8 cellular contexts compared by ENCODE assay signal in the genomic region with DNA sequence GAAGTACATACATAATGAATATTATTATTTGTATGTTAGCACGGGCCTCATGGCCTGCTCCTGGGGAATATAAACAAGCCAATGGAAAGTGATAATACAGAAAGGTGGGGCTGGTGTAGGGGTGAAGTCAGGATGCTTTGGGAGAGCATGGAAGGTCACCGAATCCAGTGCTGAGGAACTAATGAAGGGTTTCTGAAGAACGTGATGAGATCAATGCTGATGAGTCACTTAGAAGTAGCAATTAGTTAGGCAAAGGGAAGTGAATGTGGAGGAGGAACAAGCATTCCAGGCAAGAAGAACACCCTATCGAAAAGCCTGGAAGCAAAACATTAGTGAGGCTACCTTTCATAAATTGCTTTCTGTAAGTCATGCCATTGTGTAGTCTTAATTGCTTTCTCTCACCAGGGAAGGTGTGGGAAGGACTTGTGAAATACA. TPM values are rescaled to one million over a fixed set of nuclear protein-coding genes. Genes with fewer than 3 reads are reported as not detected.
DNase-seq lines count a peak whose midpoint lies in the region; ATAC-seq and TF ChIP-seq lines count a peak whose summit lies in the region.

No MANE protein-coding gene starts in this region.

- H3K9me2 ChIP-seq in PC-3 (replicated peaks; ENCODE audit: low read length), result no peaks in the 10 kb centered on the region

- H4K20me1 ChIP-seq in PC-3 (ENCODE audit: low read length), result peaks cover 38% of the 10 kb centered on the region

- H3K9me3 ChIP-seq in PC-3 (ENCODE audit: low read length) (no peaks in the 10 kb centered on the region), endodermal cell (ENCODE audit: control insufficient read depth, low read length) (no peaks in the 10 kb centered on the region)

- H3K27me3 ChIP-seq in PC-3 (ENCODE audit: low read length) (no peaks in the 10 kb centered on the region), endodermal cell (ENCODE audit: control insufficient read depth, insufficient read depth, low read length, poor library complexity, severe bottlenecking) (no peaks in the 10 kb centered on the region)

- no peaks in the 10 kb centered on the region for H3K27me3 Mint-ChIP-seq in Calu3 (ENCODE audit: unreplicated experiment)
- no peaks in the 10 kb centered on the region for H3K27me3 Mint-ChIP-seq in endodermal cell (ENCODE audit: insufficient read depth)

- DNase-seq in Calu3 (peak; percentile 25), PC-3 (no peak), endodermal cell (no peak), omental fat pad (ENCODE audit: low spot score) (no peak), superior temporal gyrus (ENCODE audit: extremely low spot score) (no peak), midbrain (lab: John Stamatoyannopoulos, UW) (no peak)

- H3K9me3 Mint-ChIP-seq in Calu3 (ENCODE audit: low read depth, unreplicated experiment) (no peaks in the 10 kb centered on the region), endodermal cell (no peaks in the 10 kb centered on the region)

- H3K79me2 ChIP-seq in PC-3 (ENCODE audit: low read length), result peaks cover 66% of the 10 kb centered on the region

- H3K36me3 ChIP-seq in PC-3 (ENCODE audit: low read depth, low read length) (peaks cover 26% of the 10 kb centered on the region), endodermal cell (ENCODE audit: control insufficient read depth, insufficient read depth, low read length) (no peaks in the 10 kb centered on the region)

- CTCF ChIA-PET in Calu3 (lab: Charles Lee), result interaction anchor here (1.2 kb wide), 1 partner anchor 46 kb away, joined by 4 read pairs; no protein-coding TSS in a partner anchor
- CTCF ChIA-PET in PC-3 (lab: Charles Lee), result no interaction called here

- intact Hi-C loops in Calu3 (cut with micrococcal nuclease; ENCODE audit: unreplicated experiment), result loop anchor here (1.0 to 2.0 kb wide), 2 partner anchors 19 to 47 kb away; no protein-coding TSS in a partner anchor
- intact Hi-C loops in PC-3 (cut with micrococcal nuclease), result loop anchor here (5.0 kb wide), 1 partner anchor 627 kb away; no protein-coding TSS in a partner anchor

- TF ChIP-seq CTCF in Calu3 (IDR thresholded peaks at IDR 0.05; ENCODE audit: unreplicated experiment), result no peak
- TF ChIP-seq CTCF in PC-3 (conservative IDR thresholded peaks at IDR 0.05; ENCODE audit: low read depth, low read length), result no peak
- TF ChIP-seq CTCF in endodermal cell (conservative IDR thresholded peaks at IDR 0.05), result no peak
- no peak for TF ChIP-seq CTCF in omental fat pad (IDR thresholded peaks at IDR 0.05)

- H3K9ac ChIP-seq in PC-3 (ENCODE audit: low read length) (peak overlapping the region; percentile 86; the same call in 1 of the 2 replicates), endodermal cell (ENCODE audit: extremely low read depth, low read length, poor library complexity, severe bottlenecking) (no peak overlapping the region)

- H3K27ac Mint-ChIP-seq in Calu3 (ENCODE audit: unreplicated experiment), result peak overlapping the region; percentile 81
- H3K27ac Mint-ChIP-seq in endodermal cell, result peak overlapping the region; percentile 82

- H3K27ac ChIP-seq in PC-3 (ENCODE audit: low read length) (no peak overlapping the region), endodermal cell (ENCODE audit: low read depth, low read length) (no peak overlapping the region)

- BruUV-seq in Calu3 (replicated peaks; lab: Mats Ljungman, UMichigan) (no TSS peak), PC-3 (replicated peaks; lab: Mats Ljungman, UMichigan) (no TSS peak)

- peak overlapping the region; percentile 93 for H3K4me2 ChIP-seq in PC-3 (ENCODE audit: low read length)

- H3K4me1 Mint-ChIP-seq in Calu3 (ENCODE audit: low read depth, unreplicated experiment) (peaks cover 18% of the 10 kb centered on the region), endodermal cell (peaks cover 15% of the 10 kb centered on the region)

- H3K36me3 Mint-ChIP-seq in Calu3 (ENCODE audit: insufficient read depth, unreplicated experiment) (peaks cover 67% of the 10 kb centered on the region), endodermal cell (ENCODE audit: low read depth) (no peaks in the 10 kb centered on the region)

- POLR2A ChIA-PET in PC-3 (lab: Charles Lee; ENCODE audit: unreplicated experiment), result no interaction called here

- no peak overlapping the region for H2AFZ ChIP-seq in PC-3 (ENCODE audit: low read length)

- peaks cover 9% of the 10 kb centered on the region for H3F3A ChIP-seq in PC-3 (ENCODE audit: low read length, unreplicated experiment)

- ATAC-seq in PC-3 (no peak), omental fat pad (ENCODE audit: low FRiP score) (peak; percentile 49), HG03045 (IDR thresholded peaks at IDR 0.05; ENCODE audit: unreplicated experiment) (no peak), GM18858 (IDR thresholded peaks at IDR 0.05; ENCODE audit: unreplicated experiment) (no peak)

- 80% methylated on average over 3 to 4 of the region's 4 CpGs for WGBS in endodermal cell (ENCODE audit: insufficient coverage in 1 of 2, insufficient read length in 1 of 2), 2 experiments

- H3K4me3 ChIP-seq in PC-3 (ENCODE audit: low read length), result peak overlapping the region; percentile 86
- H3K4me3 ChIP-seq in endodermal cell (ENCODE audit: low read length), result no peak overlapping the region

- H3K4me1 ChIP-seq in PC-3 (ENCODE audit: insufficient read depth, low read length) (peaks cover 53% of the 10 kb centered on the region), endodermal cell (ENCODE audit: control insufficient read depth, insufficient read depth, low read length) (no peaks in the 10 kb centered on the region)

- peak overlapping the region; percentile 80 for H3K4me3 Mint-ChIP-seq in Calu3 (ENCODE audit: low read depth, unreplicated experiment)
- no peak overlapping the region for H3K4me3 Mint-ChIP-seq in endodermal cell

RNA-seq across cellular contexts. Expression of gene ANXA1, which starts 2.1 kb away (rescaled TPM):
- total RNA-seq in Calu3 (2022) (458 and 526 TPM in 2 replicates), PC-3 (2014; rRNA removed) (176 and 192 TPM in 2 replicates), endodermal cell (1 to 10 TPM in 1 of 2 donors, under 1 TPM in 1; 0.82 to 8.9 TPM), omental fat pad (1,000 to 10,000 TPM in 3 of 4 donors, 100 to 1,000 TPM in 1; 513 to 2,547 (median 1,383) TPM)
- polyA plus RNA-seq in endodermal cell (2013, experiment 1 of 2), result 23.5 TPM
- 37.4 TPM for polyA plus RNA-seq in endodermal cell (2013, experiment 2 of 2)

Comparison
In these comparisons a context has a peak if more than half of its experiments do, and no peak if none do; other contexts are left out.
1. RNA of gene ANXA1, which starts 2.1 kb away (total RNA-seq): 513 to 2,547 TPM in omental fat pad, 458 to 526 TPM in Calu3 and 176 to 192 TPM in PC-3; 0.82 to 8.9 TPM in endodermal cell; every median in the first group is over 10 times any median in the second.